ENCODE assay signal across 8 cellular contexts in genomic region chr2:98385050-98385699, GRCh38. TPM values are rescaled to one million over a fixed set of nuclear protein-coding genes. Genes with fewer than 3 reads are reported as not detected.
DNase-seq lines count a peak whose midpoint lies in the region; ATAC-seq and TF ChIP-seq lines count a peak whose summit lies in the region.

No MANE protein-coding gene starts in this region.

- no peaks in the 10 kb centered on the region for H3K9me2 ChIP-seq in DOHH2 (replicated peaks; ENCODE audit: control insufficient read depth, low read length)

- no peak overlapping the region for H3K27ac Mint-ChIP-seq in activated CD8-positive, alpha-beta T cell treated with anti-CD3 and anti-CD28 coated beads for 36 hours

- H3K79me2 ChIP-seq in DOHH2 (ENCODE audit: control insufficient read depth, low read length) = no peaks in the 10 kb centered on the region

- H3K4me1 ChIP-seq in DOHH2 (ENCODE audit: control insufficient read depth, low read length) = no peaks in the 10 kb centered on the region
- no peaks in the 10 kb centered on the region for H3K4me1 ChIP-seq in effector memory CD4-positive, alpha-beta T cell (ENCODE audit: control insufficient read depth, insufficient read depth, low read length, poor library complexity, severe bottlenecking)

- no peaks in the 10 kb centered on the region for H3K9me3 ChIP-seq in DOHH2 (ENCODE audit: control insufficient read depth, insufficient read depth, low read length)
- no peaks in the 10 kb centered on the region for H3K9me3 ChIP-seq in effector memory CD4-positive, alpha-beta T cell (ENCODE audit: control insufficient read depth, low read length)

- intact Hi-C loops in activated CD8-positive, alpha-beta T cell treated with anti-CD3 and anti-CD28 coated beads for 36 hours (cut with micrococcal nuclease) = loop anchor here (5.0 kb wide), 1 partner anchor 578 kb away; no protein-coding TSS in a partner anchor

- H3K4me3 Mint-ChIP-seq in activated CD8-positive, alpha-beta T cell treated with anti-CD3 and anti-CD28 coated beads for 36 hours = no peak overlapping the region

- no peaks in the 10 kb centered on the region for H3K36me3 Mint-ChIP-seq in activated CD8-positive, alpha-beta T cell treated with anti-CD3 and anti-CD28 coated beads for 36 hours (ENCODE audit: low read depth)

- DNase-seq in HL-60 (ENCODE audit: low read depth in 1 of 2, low spot score in 1 of 2) (peak; percentile 67 to 80), NCI-H82 (lab: John Stamatoyannopoulos, UW) (peak; percentile 92), lung microvascular endothelial cell (ENCODE audit: low read depth in 2 of 2) (peak; percentile 78 to 83)
- DNase-seq in activated CD8-positive, alpha-beta T cell treated with anti-CD3 and anti-CD28 coated beads for 36 hours = peak; percentile 85
- peak; percentile 29 to 51 (median 34) for DNase-seq in effector memory CD4-positive, alpha-beta T cell
- peak; percentile 32 for DNase-seq in stimulated activated CD8-positive, alpha-beta memory T cell treated with anti-CD3 and anti-CD28 coated beads, Interleukin-12 subunit alpha, Interleukin-12 subunit beta, amount 100 ng/mL, for 4 hours (ENCODE audit: low read depth)

- H3K4me1 Mint-ChIP-seq in activated CD8-positive, alpha-beta T cell treated with anti-CD3 and anti-CD28 coated beads for 36 hours (ENCODE audit: low read depth) = no peaks in the 10 kb centered on the region

- H3K27ac ChIP-seq in DOHH2 (ENCODE audit: low read depth, low read length) = no peak overlapping the region
- H3K27ac ChIP-seq in HL-60 (replicated peaks) = no peak overlapping the region
- H3K27ac ChIP-seq in effector memory CD4-positive, alpha-beta T cell (ENCODE audit: insufficient read depth, low read length, poor library complexity, severe bottlenecking) = no peak overlapping the region

- peaks cover 4% of the 10 kb centered on the region for H3K27me3 Mint-ChIP-seq in activated CD8-positive, alpha-beta T cell treated with anti-CD3 and anti-CD28 coated beads for 36 hours

- H3K9me3 Mint-ChIP-seq in activated CD8-positive, alpha-beta T cell treated with anti-CD3 and anti-CD28 coated beads for 36 hours = no peaks in the 10 kb centered on the region

- H3K4me3 ChIP-seq in DOHH2 (ENCODE audit: low read length) = no peak overlapping the region
- no peak overlapping the region for H3K4me3 ChIP-seq in HL-60 (replicated peaks; ENCODE audit: insufficient read depth, low read length)
- H3K4me3 ChIP-seq in effector memory CD4-positive, alpha-beta T cell (ENCODE audit: insufficient read depth, low read depth, low read length, poor library complexity, severe bottlenecking) = no peak overlapping the region

- ATAC-seq in activated CD8-positive, alpha-beta T cell treated with anti-CD3 and anti-CD28 coated beads for 36 hours = peak; percentile 84
- no peak for ATAC-seq in HG02973 (IDR thresholded peaks at IDR 0.05; ENCODE audit: unreplicated experiment)

- TF ChIP-seq CTCF in DOHH2 (IDR thresholded peaks at IDR 0.05; ENCODE audit: low read depth, low read length, poor library complexity, severe bottlenecking) = peak; percentile 86
- peak; percentile 99 for TF ChIP-seq CTCF in HL-60 (IDR thresholded peaks at IDR 0.05; ENCODE audit: insufficient read depth, low read length)
- peak; percentile 96 for TF ChIP-seq CTCF in activated CD8-positive, alpha-beta T cell treated with anti-CD3 and anti-CD28 coated beads for 36 hours (IDR thresholded peaks at IDR 0.05)

- CTCF ChIA-PET in activated CD8-positive, alpha-beta T cell treated with anti-CD3 and anti-CD28 coated beads for 36 hours (lab: Charles Lee) = interaction anchor here (0.6 to 2.2 kb wide), 35 partner anchors 8 to 795 kb away, joined by 3 to 20 read pairs (median 4); partner anchors contain the start of genes COA5 and UNC50

- no peaks in the 10 kb centered on the region for H4K20me1 ChIP-seq in DOHH2 (ENCODE audit: control insufficient read depth, insufficient read depth, low read depth, low read length)

- no peak overlapping the region for H3K4me2 ChIP-seq in DOHH2 (ENCODE audit: low read length)

- POLR2A ChIA-PET in activated CD8-positive, alpha-beta T cell treated with anti-CD3 and anti-CD28 coated beads for 36 hours (lab: Charles Lee) = no interaction called here

- H3K27me3 ChIP-seq in DOHH2 (ENCODE audit: control insufficient read depth, low read length) (0 out of 2 replicates have a peak, but pooled peaks cover 2% of the 10 kb centered on the region), HL-60 (ENCODE audit: insufficient read depth, poor library complexity, severe bottlenecking) (no peaks in the 10 kb centered on the region)
- H3K27me3 ChIP-seq in effector memory CD4-positive, alpha-beta T cell (replicated peaks; ENCODE audit: control insufficient read depth, insufficient read depth, low read length, poor library complexity, severe bottlenecking) = no peaks in the 10 kb centered on the region

- H3F3A ChIP-seq in DOHH2 (ENCODE audit: control insufficient read depth, insufficient read depth) = no peaks in the 10 kb centered on the region

- no peaks in the 10 kb centered on the region for H3K36me3 ChIP-seq in DOHH2 (ENCODE audit: control insufficient read depth, low read length)
- no peaks in the 10 kb centered on the region for H3K36me3 ChIP-seq in effector memory CD4-positive, alpha-beta T cell (ENCODE audit: control insufficient read depth, insufficient read depth, low read length)

RNA-seq across cellular contexts. Expression of gene CNGA3, which starts 38.9 kb away (rescaled TPM):
- not detected for total RNA-seq in activated CD8-positive, alpha-beta T cell treated with anti-CD3 and anti-CD28 coated beads for 36 hours
- total RNA-seq in lung microvascular endothelial cell = not detected in 2 replicates

RNA-seq across cellular contexts. Expression of gene INPP4A, which starts 59.5 kb away (rescaled TPM):
- 10 to 100 TPM; 46.7 to 46.9 TPM for total RNA-seq in activated CD8-positive, alpha-beta T cell treated with anti-CD3 and anti-CD28 coated beads for 36 hours
- total RNA-seq in lung microvascular endothelial cell = 14.2 and 18.5 TPM in 2 replicates

Comparison
In these comparisons a context has a peak if more than half of its experiments do, and no peak if none do; other contexts are left out.
1. DNase-seq: peak in every context shown above with its lines; median percentile 92 in NCI-H82; 85 in activated CD8-positive, alpha-beta T cell treated with anti-CD3 and anti-CD28 coated beads for 36 hours; 80 in lung microvascular endothelial cell; 74 in HL-60; 34 in effector memory CD4-positive, alpha-beta T cell; 32 in stimulated activated CD8-positive, alpha-beta memory T cell treated with anti-CD3 and anti-CD28 coated beads, Interleukin-12 subunit alpha, Interleukin-12 subunit beta, amount 100 ng/mL, for 4 hours.